ENCODE assay signal across 1 cellular context in the genomic region with DNA sequence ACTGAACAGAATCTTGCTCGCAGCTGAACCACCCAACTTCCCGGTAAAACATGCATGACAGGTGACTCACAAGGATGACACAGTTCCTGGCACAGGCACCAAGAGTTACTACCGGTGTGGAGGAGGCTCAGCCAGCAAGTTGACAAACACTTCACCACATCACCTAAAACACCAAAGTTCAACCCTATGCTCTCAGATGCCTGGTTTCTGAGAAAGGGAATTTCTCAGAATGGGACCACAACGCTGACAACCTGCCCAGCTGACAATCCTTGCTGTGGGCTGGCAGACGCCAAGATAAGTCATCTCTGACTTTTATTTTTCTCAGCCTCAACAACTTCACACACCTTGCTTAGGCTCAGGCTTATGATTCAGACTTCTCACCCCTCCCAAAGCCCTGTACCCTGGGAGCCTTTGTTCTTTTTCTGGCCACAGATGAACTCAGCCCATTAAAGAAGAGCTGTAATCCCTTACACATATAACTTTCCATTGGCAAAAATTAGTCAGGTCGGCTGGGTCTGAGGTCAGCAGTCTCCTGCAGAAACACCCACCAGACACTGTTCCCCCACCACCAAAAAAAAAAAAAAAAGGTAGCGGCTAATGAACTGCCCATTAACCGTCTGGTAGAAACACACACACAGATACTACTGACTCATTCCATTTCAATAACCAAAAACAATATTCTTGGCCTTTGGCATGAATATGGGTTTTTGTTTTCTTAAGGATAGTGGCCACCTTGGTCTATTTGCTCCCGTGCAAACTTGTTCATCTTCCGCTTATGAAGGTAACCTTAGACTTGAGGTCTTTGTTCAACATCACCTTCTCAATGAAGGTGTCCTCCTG.
TF ChIP-seq lines count a peak whose summit lies in the region.

No MANE protein-coding gene starts in this region.

TF ChIP-seq in SK-N-SH, 30 proteins besides CTCF, POLR2A, EP300 and RAD21 (continued from another document):
- TF ChIP-seq, protein P1, sequence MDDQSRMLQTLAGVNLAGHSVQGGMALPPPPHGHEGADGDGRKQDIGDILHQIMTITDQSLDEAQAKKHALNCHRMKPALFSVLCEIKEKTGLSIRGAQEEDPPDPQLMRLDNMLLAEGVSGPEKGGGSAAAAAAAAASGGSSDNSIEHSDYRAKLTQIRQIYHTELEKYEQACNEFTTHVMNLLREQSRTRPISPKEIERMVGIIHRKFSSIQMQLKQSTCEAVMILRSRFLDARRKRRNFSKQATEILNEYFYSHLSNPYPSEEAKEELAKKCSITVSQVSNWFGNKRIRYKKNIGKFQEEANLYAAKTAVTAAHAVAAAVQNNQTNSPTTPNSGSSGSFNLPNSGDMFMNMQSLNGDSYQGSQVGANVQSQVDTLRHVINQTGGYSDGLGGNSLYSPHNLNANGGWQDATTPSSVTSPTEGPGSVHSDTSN (IDR thresholded peaks at IDR 0.05): peak; percentile 58
- TF ChIP-seq TEAD4 (IDR thresholded peaks at IDR 0.05; ENCODE audit: borderline replicate concordance, insufficient read depth) (0 out of 2 replicates have a peak, but pooled peaks have one; percentile 14), FOSL2 (IDR thresholded peaks at IDR 0.05; ENCODE audit: borderline replicate concordance, low read depth) (peak; percentile 81), POLR2AphosphoS5 (IDR thresholded peaks at IDR 0.05; ENCODE audit: low read depth, low read length) (no peak), RFX5 (IDR thresholded peaks at IDR 0.05; ENCODE audit: low read length) (no peak), TAF1 (IDR thresholded peaks at IDR 0.05; ENCODE audit: borderline replicate concordance, low read depth, low read length) (no peak), JUND (IDR thresholded peaks at IDR 0.05) (peak; percentile 45; the same call in 1 of the 2 replicates), NFIC (IDR thresholded peaks at IDR 0.05; ENCODE audit: borderline replicate concordance) (peak; percentile 88), TCF12 (IDR thresholded peaks at IDR 0.05) (peak; percentile 72), NRF1 (IDR thresholded peaks at IDR 0.05; ENCODE audit: low read depth, low read length) (no peak), MEF2A (IDR thresholded peaks at IDR 0.05; ENCODE audit: borderline replicate concordance, low read depth) (no peak), CHD2 (IDR thresholded peaks at IDR 0.05; ENCODE audit: low read length, partially characterized antibody) (no peak), RCOR1 (IDR thresholded peaks at IDR 0.05; ENCODE audit: low read length) (no peak), SMC3 (IDR thresholded peaks at IDR 0.05; ENCODE audit: low read depth, low read length) (no peak), RXRA (IDR thresholded peaks at IDR 0.05; ENCODE audit: borderline replicate concordance, low read depth) (peak; percentile 41; the same call in 1 of the 2 replicates), EZH2phosphoT487 (IDR thresholded peaks at IDR 0.05; ENCODE audit: borderline replicate concordance, low read depth) (no peak), YY1 (IDR thresholded peaks at IDR 0.05; ENCODE audit: low read depth) (no peak), ELF1 (IDR thresholded peaks at IDR 0.05) (no peak), MXI1 (IDR thresholded peaks at IDR 0.05; ENCODE audit: low read depth, low read length) (no peak), GABPA (IDR thresholded peaks at IDR 0.05; ENCODE audit: low read depth) (no peak)
- TF ChIP-seq, protein P2, sequence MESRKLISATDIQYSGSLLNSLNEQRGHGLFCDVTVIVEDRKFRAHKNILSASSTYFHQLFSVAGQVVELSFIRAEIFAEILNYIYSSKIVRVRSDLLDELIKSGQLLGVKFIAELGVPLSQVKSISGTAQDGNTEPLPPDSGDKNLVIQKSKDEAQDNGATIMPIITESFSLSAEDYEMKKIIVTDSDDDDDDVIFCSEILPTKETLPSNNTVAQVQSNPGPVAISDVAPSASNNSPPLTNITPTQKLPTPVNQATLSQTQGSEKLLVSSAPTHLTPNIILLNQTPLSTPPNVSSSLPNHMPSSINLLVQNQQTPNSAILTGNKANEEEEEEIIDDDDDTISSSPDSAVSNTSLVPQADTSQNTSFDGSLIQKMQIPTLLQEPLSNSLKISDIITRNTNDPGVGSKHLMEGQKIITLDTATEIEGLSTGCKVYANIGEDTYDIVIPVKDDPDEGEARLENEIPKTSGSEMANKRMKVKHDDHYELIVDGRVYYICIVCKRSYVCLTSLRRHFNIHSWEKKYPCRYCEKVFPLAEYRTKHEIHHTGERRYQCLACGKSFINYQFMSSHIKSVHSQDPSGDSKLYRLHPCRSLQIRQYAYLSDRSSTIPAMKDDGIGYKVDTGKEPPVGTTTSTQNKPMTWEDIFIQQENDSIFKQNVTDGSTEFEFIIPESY (IDR thresholded peaks at IDR 0.05; ENCODE audit: borderline replicate concordance, low read depth): no peak
- TF ChIP-seq, protein P3, sequence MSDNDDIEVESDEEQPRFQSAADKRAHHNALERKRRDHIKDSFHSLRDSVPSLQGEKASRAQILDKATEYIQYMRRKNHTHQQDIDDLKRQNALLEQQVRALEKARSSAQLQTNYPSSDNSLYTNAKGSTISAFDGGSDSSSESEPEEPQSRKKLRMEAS (IDR thresholded peaks at IDR 0.05; ENCODE audit: low read depth): no peak
- TF ChIP-seq, protein P4, sequence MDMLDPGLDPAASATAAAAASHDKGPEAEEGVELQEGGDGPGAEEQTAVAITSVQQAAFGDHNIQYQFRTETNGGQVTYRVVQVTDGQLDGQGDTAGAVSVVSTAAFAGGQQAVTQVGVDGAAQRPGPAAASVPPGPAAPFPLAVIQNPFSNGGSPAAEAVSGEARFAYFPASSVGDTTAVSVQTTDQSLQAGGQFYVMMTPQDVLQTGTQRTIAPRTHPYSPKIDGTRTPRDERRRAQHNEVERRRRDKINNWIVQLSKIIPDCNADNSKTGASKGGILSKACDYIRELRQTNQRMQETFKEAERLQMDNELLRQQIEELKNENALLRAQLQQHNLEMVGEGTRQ (IDR thresholded peaks at IDR 0.05; ENCODE audit: borderline replicate concordance, low read depth, low read length): no peak
TF ChIP-seq in SK-N-SH: peak in this region for 7.
